Comparison of ENCODE assay signal across 7 cellular contexts in the genomic region with DNA sequence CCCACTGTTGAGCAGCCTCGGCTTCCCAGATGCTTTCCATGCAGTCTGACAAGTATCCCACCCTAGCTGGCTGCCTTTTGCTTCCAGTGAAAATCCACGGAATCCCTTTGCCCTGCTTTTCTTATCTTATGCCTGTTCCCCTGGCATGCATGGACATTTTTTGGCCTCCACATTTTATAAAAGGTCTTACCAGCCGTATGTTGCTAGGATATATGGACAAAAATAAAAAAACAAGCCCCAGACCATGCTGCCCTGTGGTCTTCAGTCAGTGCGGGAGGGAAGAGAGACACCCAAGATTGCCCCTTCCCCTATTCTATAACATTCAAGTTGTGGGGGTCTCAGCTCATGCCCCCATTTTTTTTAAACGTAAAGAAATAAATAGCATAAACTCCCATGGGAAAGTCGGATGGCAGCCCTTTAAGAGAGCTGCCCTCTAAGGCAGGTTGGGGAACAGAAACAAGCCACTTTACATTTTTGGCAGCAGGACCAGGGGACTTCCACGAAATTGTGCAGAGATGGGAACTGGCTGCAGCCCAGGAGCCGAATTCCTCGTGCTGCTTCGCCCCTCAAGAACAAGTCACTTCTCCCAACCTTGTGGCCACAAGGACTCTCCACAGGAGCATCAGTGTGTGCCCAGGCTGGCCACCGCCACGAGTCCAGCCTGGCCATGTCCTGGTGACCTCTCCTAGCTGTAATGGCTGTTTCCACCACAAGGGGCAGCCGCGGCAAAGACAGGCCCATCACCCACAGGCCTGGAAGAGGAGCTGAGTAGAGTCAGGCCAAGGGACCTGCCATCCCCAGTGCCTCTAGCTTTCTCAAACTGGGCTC.
DNase-seq lines count a peak whose midpoint lies in the region; ATAC-seq, FAIRE-seq and TF ChIP-seq lines count a peak whose summit lies in the region.

No MANE protein-coding gene starts in this region.

- no peak for TF ChIP-seq POLR2A in GM12878 (IDR thresholded peaks at IDR 0.05; ENCODE audit: low read depth, low read length)

- H4K20me1 ChIP-seq in GM12878 (ENCODE audit: control insufficient read depth, insufficient read depth) = no peaks in the 10 kb centered on the region

- no peak; the same call in 1 of the 2 replicates for TF ChIP-seq RAD21 in GM12878 (IDR thresholded peaks at IDR 0.05; ENCODE audit: insufficient read depth, low read depth, low read length)

- intact Hi-C loops in GM12878 (cut with micrococcal nuclease; ENCODE audit: unreplicated experiment) = no loop called here

- H2AFZ ChIP-seq in GM12878 (ENCODE audit: control insufficient read depth, low read depth, low read length) = no peak overlapping the region

- POLR2A ChIA-PET in GM12878 (lab: Charles Lee) = no interaction called here

- no peaks in the 10 kb centered on the region for H3K79me2 ChIP-seq in GM12878 (ENCODE audit: control insufficient read depth, insufficient read depth, low read length)

- peak; percentile 74 for ATAC-seq in HG02798 (IDR thresholded peaks at IDR 0.05; ENCODE audit: poor library complexity, unreplicated experiment)
- peak; percentile 91 for ATAC-seq in GM12878
- ATAC-seq in HG03108 (IDR thresholded peaks at IDR 0.05; ENCODE audit: unreplicated experiment) = no peak

- no TSS peak for BruUV-seq in GM12878 (replicated peaks; lab: Mats Ljungman, UMichigan)

- H3K27ac ChIP-seq in GM12878 (ENCODE audit: control insufficient read depth, insufficient read depth) = no peak overlapping the region

- no peaks in the 10 kb centered on the region for H3K27me3 ChIP-seq in GM12878 (replicated peaks in 1 of 2; ENCODE audit: control insufficient read depth in 2 of 2, insufficient read depth in 2 of 2, low read length in 1 of 2)

- peak; percentile 44 for FAIRE-seq in GM12878 (lab: Jason Lieb, UNC)

- DNase-seq in SK-MEL-5 (ENCODE audit: low read depth, low spot score) (peak; percentile 63), GM12878 (ENCODE audit: low read depth, low spot score) (no peak), iPS-NIHi11 (ENCODE audit: low spot score) (peak; percentile 95)
- peak; percentile 30 for DNase-seq in stimulated activated CD4-positive, alpha-beta T cell treated with anti-CD3 and anti-CD28 coated beads, Interleukin-12 subunit alpha, Interleukin-12 subunit beta, amount 100 ng/mL, for 4 hours

- in situ Hi-C loops in SK-MEL-5 (cut with HindIII; ENCODE audit: low pct_unique_long_range_greater_than_20kb, low sequenced_read_pairs) = no loop called here
- in situ Hi-C loops in GM12878 (cut with MboI) = no loop called here

- no peak overlapping the region for H3K9ac ChIP-seq in GM12878 (ENCODE audit: control insufficient read depth, insufficient read depth, low read length)

- H3K36me3 ChIP-seq in GM12878 (ENCODE audit: control insufficient read depth in 2 of 2, insufficient read depth in 2 of 2, low read length in 1 of 2) = no peaks in the 10 kb centered on the region

- no peaks in the 10 kb centered on the region for H3K9me3 ChIP-seq in GM12878 (replicated peaks; ENCODE audit: control insufficient read depth, insufficient read depth, low read length)

- H3K4me3 ChIP-seq in GM12878 = no peak overlapping the region

- RAD21 ChIA-PET in GM12878 (lab: Charles Lee; ENCODE audit: unreplicated experiment) = interaction anchor here (1.1 to 1.2 kb wide), 2 partner anchors 176 to 226 kb away, joined by 3 read pairs; no protein-coding TSS in a partner anchor

- H3K4me1 ChIP-seq in GM12878 (ENCODE audit: control insufficient read depth, insufficient read depth, low read length) = no peaks in the 10 kb centered on the region

- CTCF ChIA-PET in GM12878 (lab: Yijun Ruan, JAX) = interaction anchor here (0.5 to 2.6 kb wide), 13 partner anchors 8 to 1498 kb away, joined by 3 to 20 read pairs (median 4); partner anchors contain the start of gene PHYKPL

- no peak for TF ChIP-seq EP300 in GM12878 (IDR thresholded peaks at IDR 0.05; ENCODE audit: borderline replicate concordance in 1 of 2, control insufficient read depth in 1 of 2, low read depth in 2 of 2, low read length in 2 of 2)

- SMC1A ChIA-PET in GM12878 (lab: Charles Lee; ENCODE audit: uncharacterized antibody, unreplicated experiment) = no interaction called here

- WGBS in GM12878 (ENCODE audit: insufficient coverage, insufficient replicate concordance, low lambda C conversion rate, missing lambda C conversion rate) = 16% methylated on average over 14 of the region's 14 CpGs

- H3K4me2 ChIP-seq in GM12878 (ENCODE audit: control insufficient read depth, insufficient read depth) = no peak overlapping the region

- peak; percentile 85 for TF ChIP-seq CTCF in GM12872 (IDR thresholded peaks at IDR 0.05; ENCODE audit: insufficient read depth, low read depth, low read length)
- TF ChIP-seq CTCF in GM12878 (IDR thresholded peaks at IDR 0.05 in 2 of 3, conservative IDR thresholded peaks at IDR 0.05 in 1 of 3; ENCODE audit: control insufficient read depth in 2 of 3, extremely low read depth in 1 of 3, insufficient read depth in 1 of 3, low read depth in 3 of 3, low read length in 3 of 3) = peak; percentile 55 to 75 (median 60)

TF ChIP-seq in GM12878, 131 proteins besides CTCF, POLR2A, EP300 and RAD21:
- TF ChIP-seq JUND (IDR thresholded peaks at IDR 0.05; ENCODE audit: low read depth, low read length) (no peak), RELA (IDR thresholded peaks at IDR 0.05; ENCODE audit: borderline replicate concordance, partially characterized antibody) (no peak)
- TF ChIP-seq, protein P1, sequence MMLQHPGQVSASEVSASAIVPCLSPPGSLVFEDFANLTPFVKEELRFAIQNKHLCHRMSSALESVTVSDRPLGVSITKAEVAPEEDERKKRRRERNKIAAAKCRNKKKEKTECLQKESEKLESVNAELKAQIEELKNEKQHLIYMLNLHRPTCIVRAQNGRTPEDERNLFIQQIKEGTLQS (IDR thresholded peaks at IDR 0.05; ENCODE audit: borderline replicate concordance, extremely low read depth, low read depth, low read length) = no peak
TF ChIP-seq in GM12878: peak in this region for 0.
